9 cellular contexts compared by ENCODE assay signal in genomic region chr13:44331912-44332840, GRCh38. TPM values are rescaled to one million over a fixed set of nuclear protein-coding genes. Genes with fewer than 3 reads are reported as not detected.
DNase-seq lines count a peak whose midpoint lies in the region; TF ChIP-seq lines count a peak whose summit lies in the region.
"Had no signal": no experiment of that assay in that cellular context is flagged by ENCODE, and none has a peak within 500 bp of the region (broad histone marks: within the 10 kb centered on the region; RNA-seq: fewer than 3 reads in every experiment).

No MANE protein-coding gene starts in this region.

- H3K4me3 ChIP-seq in breast epithelium (no peak overlapping the region), mucosa of rectum (ENCODE audit: low read length in 2 of 2) (no peak overlapping the region)
- H3K4me3 ChIP-seq in effector memory CD4-positive, alpha-beta T cell (ENCODE audit: insufficient read depth, low read depth, low read length, poor library complexity, severe bottlenecking) = no peak overlapping the region

- no peak for TF ChIP-seq POLR2A in breast epithelium (IDR thresholded peaks at IDR 0.05)

- peak; percentile 35 for DNase-seq in AG08396 (ENCODE audit: low spot score)
- DNase-seq in NCI-H1694 (lab: John Stamatoyannopoulos, UW) = peak; percentile 92
- no peak for DNase-seq in breast epithelium (ENCODE audit: low spot score in 2 of 2)
- DNase-seq in GOT3 (lab: John Stamatoyannopoulos, UW) = no peak
- DNase-seq in HuH-7 (ENCODE audit: low spot score) = no peak
- DNase-seq in effector memory CD4-positive, alpha-beta T cell = no peak
- no peak for DNase-seq in stimulated activated CD4-positive, alpha-beta T cell treated with anti-CD3 and anti-CD28 coated beads, Interleukin-4, amount 100 ng/mL, for 4 hours
- DNase-seq: activated B cell treated with CpG ODN at 0.5 μM for 24 hours had no signal

- H3K27me3 ChIP-seq in breast epithelium (no peaks in the 10 kb centered on the region), mucosa of rectum (ENCODE audit: control insufficient read depth in 2 of 2, insufficient read depth in 2 of 2, low read length in 2 of 2) (no peaks in the 10 kb centered on the region)
- no peaks in the 10 kb centered on the region for H3K27me3 ChIP-seq in effector memory CD4-positive, alpha-beta T cell (replicated peaks; ENCODE audit: control insufficient read depth, insufficient read depth, low read length, poor library complexity, severe bottlenecking)

- intact Hi-C loops in breast epithelium (cut with DNase I; ENCODE audit: low total_unique reads) = no loop called here

- TF ChIP-seq CTCF in breast epithelium (IDR thresholded peaks at IDR 0.05) = no peak

- H3K36me3 ChIP-seq in breast epithelium (no peaks in the 10 kb centered on the region), mucosa of rectum (ENCODE audit: control insufficient read depth in 2 of 2, insufficient read depth in 2 of 2, low read length in 2 of 2) (no peaks in the 10 kb centered on the region)
- no peaks in the 10 kb centered on the region for H3K36me3 ChIP-seq in effector memory CD4-positive, alpha-beta T cell (ENCODE audit: control insufficient read depth, insufficient read depth, low read length)

- H3K27ac ChIP-seq in breast epithelium = peak overlapping the region; percentile 61 to 83
- peak overlapping the region; percentile 3 to 19 for H3K27ac ChIP-seq in mucosa of rectum (ENCODE audit: low read depth in 2 of 2, low read length in 2 of 2)
- H3K27ac ChIP-seq in effector memory CD4-positive, alpha-beta T cell (ENCODE audit: insufficient read depth, low read length, poor library complexity, severe bottlenecking) = no peak overlapping the region

- H3K9ac ChIP-seq in mucosa of rectum (ENCODE audit: low read depth in 1 of 2, low read length in 2 of 2) = no peak overlapping the region

- H3K4me1 ChIP-seq in breast epithelium (peaks cover 0 to 6% of the 10 kb centered on the region in 2 donors), mucosa of rectum (ENCODE audit: control insufficient read depth in 2 of 2, insufficient read depth in 2 of 2, low read length in 2 of 2) (no peaks in the 10 kb centered on the region)
- H3K4me1 ChIP-seq in effector memory CD4-positive, alpha-beta T cell (ENCODE audit: control insufficient read depth, insufficient read depth, low read length, poor library complexity, severe bottlenecking) = no peaks in the 10 kb centered on the region

- H3K9me3 ChIP-seq in breast epithelium (no peaks in the 10 kb centered on the region), mucosa of rectum (ENCODE audit: control insufficient read depth in 2 of 2, low read length in 2 of 2) (no peaks in the 10 kb centered on the region)
- H3K9me3 ChIP-seq in effector memory CD4-positive, alpha-beta T cell (ENCODE audit: control insufficient read depth, low read length) = no peaks in the 10 kb centered on the region

RNA-seq across cellular contexts. Expression of gene SERP2, which starts 41.4 kb away (rescaled TPM):
- 1 to 10 TPM; 2.6 to 6.9 (median 6.4) TPM for total RNA-seq in breast epithelium

Comparison
In these comparisons a context has a peak if more than half of its experiments do, and no peak if none do; other contexts are left out.
1. DNase-seq: peak in AG08396 (single experiment) and NCI-H1694 (single experiment); none in breast epithelium (0 of 2), GOT3 (single experiment), HuH-7 (single experiment), effector memory CD4-positive, alpha-beta T cell (0 of 3) and stimulated activated CD4-positive, alpha-beta T cell treated with anti-CD3 and anti-CD28 coated beads, Interleukin-4, amount 100 ng/mL, for 4 hours (0 of 2).